Comparison of ENCODE assay signal across 2 cellular contexts in genomic region chr4:90982787-90983186, GRCh38.
TF ChIP-seq lines count a peak whose summit lies in the region.

No MANE protein-coding gene starts in this region.

TF ChIP-seq in WTC11, 78 proteins besides CTCF, POLR2A, EP300 and RAD21:
- no peak for TF ChIP-seq OVOL2 (CRISPR knock-in tag; IDR thresholded peaks at IDR 0.05; ENCODE audit: borderline replicate concordance)
- no peak for TF ChIP-seq ZNF512 (CRISPR knock-in tag; IDR thresholded peaks at IDR 0.05; ENCODE audit: borderline replicate concordance)
- TF ChIP-seq AFF4 (CRISPR knock-in tag; IDR thresholded peaks at IDR 0.05; ENCODE audit: borderline replicate concordance): no peak

TF ChIP-seq in H1, 55 proteins besides CTCF, POLR2A, EP300 and RAD21:
- TF ChIP-seq SP4 (IDR thresholded peaks at IDR 0.05; ENCODE audit: low read length): no peak
